In the genomic region with DNA sequence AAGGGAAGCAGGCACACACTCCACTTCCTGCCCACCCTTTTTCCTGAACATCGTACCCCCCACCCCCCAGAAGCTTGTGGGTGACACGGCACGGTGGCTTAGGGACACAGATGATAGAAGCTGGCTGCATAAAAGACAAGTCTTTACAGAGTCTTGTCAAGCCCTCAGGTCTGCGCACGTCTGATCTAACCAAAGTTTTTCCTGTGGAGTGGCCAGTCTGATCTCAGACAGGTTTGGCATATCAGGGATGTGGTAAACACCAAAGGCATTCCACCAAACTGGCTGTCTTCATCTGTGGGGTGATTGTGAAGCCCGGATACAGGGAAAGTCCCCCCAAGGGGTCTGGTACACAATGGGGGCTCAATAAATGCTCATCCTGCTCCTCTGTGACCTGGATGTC, we compare ENCODE assay signal across 20 cellular contexts. TPM values are rescaled to one million over a fixed set of nuclear protein-coding genes. Genes with fewer than 3 reads are reported as not detected.
DNase-seq lines count a peak whose midpoint lies in the region; ATAC-seq and TF ChIP-seq lines count a peak whose summit lies in the region.
"Had no signal": no experiment of that assay in that cellular context is flagged by ENCODE, and none has a peak within 500 bp of the region (broad histone marks: within the 10 kb centered on the region; RNA-seq: fewer than 3 reads in every experiment).

No MANE protein-coding gene starts in this region.

- peaks cover 0 to 77% (median 4%) of the 10 kb centered on the region in 11 experiments; a peak in 11 of 22 replicates for H3K36me3 ChIP-seq in BLaER1 treated with 17β-estradiol and CSF1 and Interleukin-3, amounts not matched to agents 10 nM and 100 nM
- H3K36me3 ChIP-seq in neural progenitor cell (no peaks in the 10 kb centered on the region), Karpas-422 (ENCODE audit: insufficient read depth, low read length) (no peaks in the 10 kb centered on the region)

- intact Hi-C loops in Right ventricle myocardium superior (cut with DNase I): loop anchor here (10.0 kb wide), 1 partner anchor 639 kb away; no protein-coding TSS in a partner anchor

- ATAC-seq in Right ventricle myocardium superior (ENCODE audit: poor library complexity): no peak
- ATAC-seq: HepG2 had no signal

- peaks cover 56% of the 10 kb centered on the region for H3K4me1 Mint-ChIP-seq in neural progenitor cell
- H3K4me1 Mint-ChIP-seq: CD14-positive monocyte had no signal

- H3K9me3 Mint-ChIP-seq in neural progenitor cell: no peaks in the 10 kb centered on the region
- H3K9me3 Mint-ChIP-seq: CD14-positive monocyte had no signal

- no peak overlapping the region for H2AFZ ChIP-seq in neural progenitor cell (replicated peaks)
- no peak overlapping the region for H2AFZ ChIP-seq in Karpas-422 (ENCODE audit: low read length)
- H2AFZ ChIP-seq: PC-9 had no signal

- H3K36me3 Mint-ChIP-seq in neural progenitor cell: no peaks in the 10 kb centered on the region

- H3K27ac Mint-ChIP-seq in neural progenitor cell: peak overlapping the region; percentile 71

- H3K4me3 ChIP-seq in BLaER1 treated with 17β-estradiol and CSF1 and Interleukin-3, amounts not matched to agents 10 nM and 100 nM: no peak overlapping the region
- H3K4me3 ChIP-seq in Jurkat, Clone E6-1 (ENCODE audit: low read length): no peak overlapping the region
- no peak overlapping the region for H3K4me3 ChIP-seq in epithelial cell of esophagus (ENCODE audit: low read length)
- no peak overlapping the region for H3K4me3 ChIP-seq in neural progenitor cell
- H3K4me3 ChIP-seq in Karpas-422 (ENCODE audit: low read length): no peak overlapping the region
- H3K4me3 ChIP-seq in foreskin fibroblast (ENCODE audit: low read depth in 1 of 2, low read length in 2 of 2): no peak overlapping the region
- H3K4me3 ChIP-seq: PC-9 had no signal

- peaks cover 0 to 39% (median 6%) of the 10 kb centered on the region in 11 experiments; a peak in 8 of 22 replicates for H4K20me1 ChIP-seq in BLaER1 treated with 17β-estradiol and CSF1 and Interleukin-3, amounts not matched to agents 10 nM and 100 nM
- H4K20me1 ChIP-seq in neural progenitor cell (ENCODE audit: low read depth): peaks cover 50% of the 10 kb centered on the region
- H4K20me1 ChIP-seq in Karpas-422 (ENCODE audit: insufficient read depth, low read depth, low read length): no peaks in the 10 kb centered on the region

- no peaks in the 10 kb centered on the region for H3K27me3 ChIP-seq in BLaER1 treated with 17β-estradiol and CSF1 and Interleukin-3, amounts not matched to agents 10 nM and 100 nM
- peaks cover 7% of the 10 kb centered on the region for H3K27me3 ChIP-seq in neural progenitor cell
- H3K27me3 ChIP-seq in Karpas-422 (ENCODE audit: low read length): no peaks in the 10 kb centered on the region

- no peaks in the 10 kb centered on the region for H3K27me3 Mint-ChIP-seq in neural progenitor cell (ENCODE audit: insufficient read depth, low read depth)

- TF ChIP-seq CTCF in epithelial cell of esophagus (IDR thresholded peaks at IDR 0.05; ENCODE audit: insufficient read depth, low read depth, low read length, missing control alignments): no peak
- no peak for TF ChIP-seq CTCF in neural progenitor cell (IDR thresholded peaks at IDR 0.05)
- no peak for TF ChIP-seq CTCF in foreskin fibroblast (IDR thresholded peaks at IDR 0.05; ENCODE audit: low read depth, low read length)

- H3K9me2 ChIP-seq in Karpas-422 (replicated peaks; ENCODE audit: insufficient read depth, low read length): no peaks in the 10 kb centered on the region

- peaks cover 0 to 27% (median 14%) of the 10 kb centered on the region in 10 experiments; a peak in 15 of 20 replicates for H3K4me1 ChIP-seq in BLaER1 treated with 17β-estradiol and CSF1 and Interleukin-3, amounts not matched to agents 10 nM and 100 nM
- H3K4me1 ChIP-seq in neural progenitor cell: peaks cover 53% of the 10 kb centered on the region
- H3K4me1 ChIP-seq in Karpas-422 (ENCODE audit: low read length): no peaks in the 10 kb centered on the region

- peak overlapping the region in 8 of 11 experiments; percentile 30 to 69 (median 58); a peak in 15 of 22 replicates for H3K4me2 ChIP-seq in BLaER1 treated with 17β-estradiol and CSF1 and Interleukin-3, amounts not matched to agents 10 nM and 100 nM
- H3K4me2 ChIP-seq in neural progenitor cell: peak overlapping the region; percentile 48
- H3K4me2 ChIP-seq in Karpas-422 (ENCODE audit: low read depth, low read length, poor library complexity, severe bottlenecking): no peak overlapping the region
- H3K4me2 ChIP-seq: PC-9 had no signal

- H3K79me2 ChIP-seq in neural progenitor cell (ENCODE audit: low read depth) (no peaks in the 10 kb centered on the region), Karpas-422 (ENCODE audit: low read length) (no peaks in the 10 kb centered on the region)

- no peaks in the 10 kb centered on the region for H3K9me3 ChIP-seq in BLaER1 treated with 17β-estradiol and CSF1 and Interleukin-3, amounts not matched to agents 10 nM and 100 nM (replicated peaks in 1 of 11)
- H3K9me3 ChIP-seq in neural progenitor cell (ENCODE audit: low read depth) (no peaks in the 10 kb centered on the region), Karpas-422 (ENCODE audit: low read length) (no peaks in the 10 kb centered on the region)

- H3K9ac ChIP-seq in BLaER1 treated with 17β-estradiol and CSF1 and Interleukin-3, amounts not matched to agents 10 nM and 100 nM: no peak overlapping the region; a peak in 1 of 22 replicates
- no peak overlapping the region for H3K9ac ChIP-seq in neural progenitor cell
- H3K9ac ChIP-seq in Karpas-422 (ENCODE audit: low read length): no peak overlapping the region

- H3K27ac ChIP-seq in BLaER1 treated with 17β-estradiol and CSF1 and Interleukin-3, amounts not matched to agents 10 nM and 100 nM: peak overlapping the region in 3 of 11 experiments; percentile 25 to 41 (median 34); a peak in 2 of 22 replicates
- H3K27ac ChIP-seq in neural progenitor cell (no peak overlapping the region), Karpas-422 (ENCODE audit: low read length) (no peak overlapping the region)
- H3K27ac ChIP-seq: PC-9, RWPE1 had no signal

- H3F3A ChIP-seq in neural progenitor cell (ENCODE audit: low read depth): peaks cover 38% of the 10 kb centered on the region

- DNase-seq in Jurkat, Clone E6-1 (ENCODE audit: low read depth, low spot score): peak; percentile 15
- DNase-seq in epithelial cell of esophagus (ENCODE audit: low read depth): peak; percentile 64
- DNase-seq in neural progenitor cell (ENCODE audit: low spot score): no peak
- DNase-seq in Karpas-422: no peak
- no peak for DNase-seq in Right ventricle myocardium superior
- no peak for DNase-seq in NCI-H1048 (lab: John Stamatoyannopoulos, UW)
- DNase-seq in foreskin fibroblast: no peak
- DNase-seq: DMS 273 treated with DMSO at 0.1 percent for 48 hours, H7, KG1, NCI-H1417 treated with DMSO at 0.1 percent for 48 hours, NCI-H1930, NCI-H226, NCI-H524, PC-9 had no signal

- no peak overlapping the region for H3K4me3 Mint-ChIP-seq in neural progenitor cell
- H3K4me3 Mint-ChIP-seq: CD14-positive monocyte had no signal

RNA-seq across cellular contexts. Expression of a gene that starts 50.0 kb away (rescaled TPM):
- polyA plus RNA-seq in Jurkat, Clone E6-1 (2012; ENCODE audit: insufficient read depth, insufficient read length): not detected
- total RNA-seq in neural progenitor cell (ENCODE audit: low replicate concordance): 18.5 and 70.7 TPM in 2 replicates
- not detected in 2 replicates for total RNA-seq in Karpas-422 (2014; rRNA removed; shearing (Covaris generic); ENCODE audit: low replicate concordance)
- not detected for total RNA-seq in Right ventricle myocardium superior
- total RNA-seq: M059J, PC-9 had no signal
- polyA plus RNA-seq: CD14-positive monocyte had no signal

Comparison
In these comparisons a context has a peak if more than half of its experiments do, and no peak if none do; other contexts are left out.
1. DNase-seq: peak in Jurkat, Clone E6-1 (single experiment) and epithelial cell of esophagus (single experiment); none in neural progenitor cell (single experiment), Karpas-422 (single experiment), Right ventricle myocardium superior (single experiment), NCI-H1048 (single experiment) and foreskin fibroblast (0 of 2).
2. RNA of a gene that starts 50.0 kb away (total RNA-seq): 18.5 to 70.7 TPM in neural progenitor cell; not detected in Karpas-422 and not detected in Right ventricle myocardium superior (single experiment); every median in the first group is over 10 times any median in the second.